ENCODE assay signal across 1 cellular context in the genomic region with DNA sequence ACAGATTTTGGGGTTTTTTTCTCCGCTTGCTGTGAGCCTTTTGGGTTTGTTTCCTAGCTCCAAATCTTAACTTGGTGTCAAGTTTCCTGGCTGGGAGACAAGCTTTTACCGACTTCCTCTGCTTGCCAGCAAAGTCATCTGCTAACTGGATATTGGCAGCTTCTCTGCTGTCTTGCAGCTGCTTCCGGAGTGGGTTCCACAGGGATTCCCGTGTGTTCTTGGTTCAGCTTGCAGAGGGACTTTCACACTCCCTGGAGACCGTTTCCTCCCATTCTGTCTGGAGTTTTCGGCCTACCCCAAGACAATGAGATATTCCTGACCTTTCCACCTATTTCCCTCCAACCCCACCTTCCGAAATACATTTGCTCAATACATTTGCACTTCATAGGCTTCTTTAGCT.
A peak's percentile ranks its signal among the peaks of the same experiment; 100 is the strongest.
TF ChIP-seq lines count a peak whose summit lies in the region.

No MANE protein-coding gene starts in this region.

TF ChIP-seq in K562, 482 proteins besides CTCF, POLR2A, EP300 and RAD21 (continued from another document and continues in another):
- TF ChIP-seq, protein P1, sequence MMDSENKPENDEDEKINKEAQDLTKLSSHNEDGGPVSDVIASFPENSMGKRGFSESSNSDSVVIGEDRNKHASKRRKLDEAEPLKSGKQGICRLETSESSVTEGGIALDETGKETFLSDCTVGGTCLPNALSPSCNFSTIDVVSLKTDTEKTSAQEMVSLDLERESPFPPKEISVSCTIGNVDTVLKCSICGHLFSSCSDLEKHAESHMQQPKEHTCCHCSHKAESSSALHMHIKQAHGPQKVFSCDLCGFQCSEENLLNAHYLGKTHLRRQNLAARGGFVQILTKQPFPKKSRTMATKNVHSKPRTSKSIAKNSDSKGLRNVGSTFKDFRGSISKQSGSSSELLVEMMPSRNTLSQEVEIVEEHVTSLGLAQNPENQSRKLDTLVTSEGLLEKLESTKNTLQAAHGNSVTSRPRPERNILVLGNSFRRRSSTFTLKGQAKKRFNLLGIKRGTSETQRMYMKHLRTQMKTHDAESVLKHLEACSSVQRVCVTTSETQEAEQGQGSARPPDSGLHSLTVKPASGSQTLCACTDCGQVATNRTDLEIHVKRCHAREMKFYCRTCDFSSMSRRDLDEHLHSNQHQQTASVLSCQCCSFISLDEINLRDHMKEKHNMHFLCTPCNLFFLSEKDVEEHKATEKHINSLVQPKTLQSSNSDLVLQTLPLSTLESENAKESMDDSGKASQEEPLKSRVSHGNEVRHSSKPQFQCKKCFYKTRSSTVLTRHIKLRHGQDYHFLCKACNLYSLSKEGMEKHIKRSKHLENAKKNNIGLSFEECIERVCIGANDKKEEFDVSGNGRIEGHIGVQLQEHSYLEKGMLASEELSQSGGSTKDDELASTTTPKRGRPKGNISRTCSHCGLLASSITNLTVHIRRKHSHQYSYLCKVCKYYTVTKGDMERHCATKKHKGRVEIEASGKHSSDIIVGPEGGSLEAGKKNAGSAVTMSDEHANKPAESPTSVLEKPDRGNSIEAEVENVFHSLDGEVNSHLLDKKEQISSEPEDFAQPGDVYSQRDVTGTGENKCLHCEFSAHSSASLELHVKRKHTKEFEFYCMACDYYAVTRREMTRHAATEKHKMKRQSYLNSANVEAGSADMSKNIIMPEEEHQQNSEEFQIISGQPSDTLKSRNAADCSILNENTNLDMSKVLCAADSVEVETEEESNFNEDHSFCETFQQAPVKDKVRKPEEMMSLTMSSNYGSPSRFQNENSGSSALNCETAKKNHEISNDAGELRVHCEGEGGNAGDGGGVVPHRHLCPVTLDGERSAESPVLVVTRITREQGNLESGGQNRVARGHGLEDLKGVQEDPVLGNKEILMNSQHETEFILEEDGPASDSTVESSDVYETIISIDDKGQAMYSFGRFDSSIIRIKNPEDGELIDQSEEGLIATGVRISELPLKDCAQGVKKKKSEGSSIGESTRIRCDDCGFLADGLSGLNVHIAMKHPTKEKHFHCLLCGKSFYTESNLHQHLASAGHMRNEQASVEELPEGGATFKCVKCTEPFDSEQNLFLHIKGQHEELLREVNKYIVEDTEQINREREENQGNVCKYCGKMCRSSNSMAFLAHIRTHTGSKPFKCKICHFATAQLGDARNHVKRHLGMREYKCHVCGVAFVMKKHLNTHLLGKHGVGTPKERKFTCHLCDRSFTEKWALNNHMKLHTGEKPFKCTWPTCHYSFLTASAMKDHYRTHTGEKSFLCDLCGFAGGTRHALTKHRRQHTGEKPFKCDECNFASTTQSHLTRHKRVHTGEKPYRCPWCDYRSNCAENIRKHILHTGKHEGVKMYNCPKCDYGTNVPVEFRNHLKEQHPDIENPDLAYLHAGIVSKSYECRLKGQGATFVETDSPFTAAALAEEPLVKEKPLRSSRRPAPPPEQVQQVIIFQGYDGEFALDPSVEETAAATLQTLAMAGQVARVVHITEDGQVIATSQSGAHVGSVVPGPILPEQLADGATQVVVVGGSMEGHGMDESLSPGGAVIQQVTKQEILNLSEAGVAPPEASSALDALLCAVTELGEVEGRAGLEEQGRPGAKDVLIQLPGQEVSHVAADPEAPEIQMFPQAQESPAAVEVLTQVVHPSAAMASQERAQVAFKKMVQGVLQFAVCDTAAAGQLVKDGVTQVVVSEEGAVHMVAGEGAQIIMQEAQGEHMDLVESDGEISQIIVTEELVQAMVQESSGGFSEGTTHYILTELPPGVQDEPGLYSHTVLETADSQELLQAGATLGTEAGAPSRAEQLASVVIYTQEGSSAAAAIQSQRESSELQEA (IDR thresholded peaks at IDR 0.05; ENCODE audit: low read depth) = no peak
- TF ChIP-seq KDM1A (IDR thresholded peaks at IDR 0.05) = peak in 1 of 2 experiments; percentile 17; a peak in 1 of 4 replicates
- TF ChIP-seq, protein P2, sequence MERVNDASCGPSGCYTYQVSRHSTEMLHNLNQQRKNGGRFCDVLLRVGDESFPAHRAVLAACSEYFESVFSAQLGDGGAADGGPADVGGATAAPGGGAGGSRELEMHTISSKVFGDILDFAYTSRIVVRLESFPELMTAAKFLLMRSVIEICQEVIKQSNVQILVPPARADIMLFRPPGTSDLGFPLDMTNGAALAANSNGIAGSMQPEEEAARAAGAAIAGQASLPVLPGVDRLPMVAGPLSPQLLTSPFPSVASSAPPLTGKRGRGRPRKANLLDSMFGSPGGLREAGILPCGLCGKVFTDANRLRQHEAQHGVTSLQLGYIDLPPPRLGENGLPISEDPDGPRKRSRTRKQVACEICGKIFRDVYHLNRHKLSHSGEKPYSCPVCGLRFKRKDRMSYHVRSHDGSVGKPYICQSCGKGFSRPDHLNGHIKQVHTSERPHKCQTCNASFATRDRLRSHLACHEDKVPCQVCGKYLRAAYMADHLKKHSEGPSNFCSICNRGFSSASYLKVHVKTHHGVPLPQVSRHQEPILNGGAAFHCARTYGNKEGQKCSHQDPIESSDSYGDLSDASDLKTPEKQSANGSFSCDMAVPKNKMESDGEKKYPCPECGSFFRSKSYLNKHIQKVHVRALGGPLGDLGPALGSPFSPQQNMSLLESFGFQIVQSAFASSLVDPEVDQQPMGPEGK (CRISPR knock-in tag; IDR thresholded peaks at IDR 0.05; ENCODE audit: borderline replicate concordance) = no peak
- TF ChIP-seq HDAC2 (IDR thresholded peaks at IDR 0.05) = peak; percentile 34; the same call in 1 of the 2 replicates
- TF ChIP-seq KLF16 (IDR thresholded peaks at IDR 0.05) = peak; percentile 21; the same call in 1 of the 2 replicates
- peak; percentile 31 for TF ChIP-seq BRD9 (IDR thresholded peaks at IDR 0.05; ENCODE audit: low read depth, partially characterized antibody)
- TF ChIP-seq, protein P3, sequence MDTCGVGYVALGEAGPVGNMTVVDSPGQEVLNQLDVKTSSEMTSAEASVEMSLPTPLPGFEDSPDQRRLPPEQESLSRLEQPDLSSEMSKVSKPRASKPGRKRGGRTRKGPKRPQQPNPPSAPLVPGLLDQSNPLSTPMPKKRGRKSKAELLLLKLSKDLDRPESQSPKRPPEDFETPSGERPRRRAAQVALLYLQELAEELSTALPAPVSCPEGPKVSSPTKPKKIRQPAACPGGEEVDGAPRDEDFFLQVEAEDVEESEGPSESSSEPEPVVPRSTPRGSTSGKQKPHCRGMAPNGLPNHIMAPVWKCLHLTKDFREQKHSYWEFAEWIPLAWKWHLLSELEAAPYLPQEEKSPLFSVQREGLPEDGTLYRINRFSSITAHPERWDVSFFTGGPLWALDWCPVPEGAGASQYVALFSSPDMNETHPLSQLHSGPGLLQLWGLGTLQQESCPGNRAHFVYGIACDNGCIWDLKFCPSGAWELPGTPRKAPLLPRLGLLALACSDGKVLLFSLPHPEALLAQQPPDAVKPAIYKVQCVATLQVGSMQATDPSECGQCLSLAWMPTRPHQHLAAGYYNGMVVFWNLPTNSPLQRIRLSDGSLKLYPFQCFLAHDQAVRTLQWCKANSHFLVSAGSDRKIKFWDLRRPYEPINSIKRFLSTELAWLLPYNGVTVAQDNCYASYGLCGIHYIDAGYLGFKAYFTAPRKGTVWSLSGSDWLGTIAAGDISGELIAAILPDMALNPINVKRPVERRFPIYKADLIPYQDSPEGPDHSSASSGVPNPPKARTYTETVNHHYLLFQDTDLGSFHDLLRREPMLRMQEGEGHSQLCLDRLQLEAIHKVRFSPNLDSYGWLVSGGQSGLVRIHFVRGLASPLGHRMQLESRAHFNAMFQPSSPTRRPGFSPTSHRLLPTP (IDR thresholded peaks at IDR 0.05; ENCODE audit: borderline replicate concordance, extremely low read depth, insufficient read length) = no peak
- no peak for TF ChIP-seq ZNF217 (CRISPR knock-in tag; IDR thresholded peaks at IDR 0.05)
- TF ChIP-seq CBX3 (IDR thresholded peaks at IDR 0.05; ENCODE audit: borderline replicate concordance in 1 of 2, low read length in 2 of 2) = peak in 1 of 2 experiments; percentile 31; a peak in 1 of 3 replicates
- no peak for TF ChIP-seq ZNF431 (CRISPR knock-in tag; IDR thresholded peaks at IDR 0.05)
- TF ChIP-seq ZNF512 (tag; IDR thresholded peaks at IDR 0.05) = no peak
- no peak for TF ChIP-seq CBX1 (IDR thresholded peaks at IDR 0.05; ENCODE audit: low read depth)
- TF ChIP-seq ZNF780A (CRISPR knock-in tag; IDR thresholded peaks at IDR 0.05) = no peak
- TF ChIP-seq NFIX (CRISPR knock-in tag; IDR thresholded peaks at IDR 0.05; ENCODE audit: low read depth) = no peak
- TF ChIP-seq THRAP3 (IDR thresholded peaks at IDR 0.05; ENCODE audit: borderline replicate concordance) = no peak
- no peak for TF ChIP-seq NEUROD1 (IDR thresholded peaks at IDR 0.05; ENCODE audit: borderline replicate concordance, low read depth, low read length, partially characterized antibody)
- no peak for TF ChIP-seq ZNF232 (CRISPR knock-in tag; IDR thresholded peaks at IDR 0.05)
- no peak for TF ChIP-seq PHTF2 (CRISPR knock-in tag; IDR thresholded peaks at IDR 0.05)
- no peak for TF ChIP-seq ZC3H4 (CRISPR knock-in tag; IDR thresholded peaks at IDR 0.05; ENCODE audit: borderline replicate concordance)
- no peak for TF ChIP-seq POLR2AphosphoS2 (IDR thresholded peaks at IDR 0.05; ENCODE audit: low read length)
- TF ChIP-seq BHLHE40 (IDR thresholded peaks at IDR 0.05; ENCODE audit: low read length) = 0 out of 2 replicates have a peak, but pooled peaks have one; percentile 11
- TF ChIP-seq HMG20B (CRISPR knock-in tag; IDR thresholded peaks at IDR 0.05) = no peak
- no peak for TF ChIP-seq RBM14 (IDR thresholded peaks at IDR 0.05; ENCODE audit: borderline replicate concordance, insufficient read depth, low read depth, low read length)
- TF ChIP-seq GABPA (tag; conservative IDR thresholded peaks at IDR 0.05; ENCODE audit: low read depth) = peak; percentile 64
- no peak for TF ChIP-seq HDGF (IDR thresholded peaks at IDR 0.05)
- no peak for TF ChIP-seq FOXM1 (IDR thresholded peaks at IDR 0.05; ENCODE audit: low read depth)
- TF ChIP-seq FOXM1 (CRISPR knock-in tag; IDR thresholded peaks at IDR 0.05; ENCODE audit: low read depth) = no peak
- TF ChIP-seq SIN3B (IDR thresholded peaks at IDR 0.05; ENCODE audit: low read depth) = no peak
- 0 out of 4 replicates have a peak, but pooled peaks of 1 of the 2 experiments have one; percentile 34 for TF ChIP-seq UBTF (IDR thresholded peaks at IDR 0.05; ENCODE audit: borderline replicate concordance in 1 of 2, low read depth in 2 of 2, low read length in 2 of 2)
- TF ChIP-seq JUNB (CRISPR knock-in tag; conservative IDR thresholded peaks at IDR 0.05) = no peak
- TF ChIP-seq TFAP4 (CRISPR knock-in tag; IDR thresholded peaks at IDR 0.05; ENCODE audit: borderline replicate concordance) = peak; percentile 63
- no peak for TF ChIP-seq POLR2AphosphoS5 (IDR thresholded peaks at IDR 0.05; ENCODE audit: control insufficient read depth, insufficient read depth, low read depth, low read length)
- TF ChIP-seq ZNF384 (IDR thresholded peaks at IDR 0.05; ENCODE audit: low read depth, low read length) = peak; percentile 10; the same call in 1 of the 2 replicates
- TF ChIP-seq ELF1 (tag; IDR thresholded peaks at IDR 0.05) = peak; percentile 63
- no peak for TF ChIP-seq ZNF121 (CRISPR knock-in tag; conservative IDR thresholded peaks at IDR 0.05)
- TF ChIP-seq SPI1 (IDR thresholded peaks at IDR 0.05; ENCODE audit: borderline replicate concordance, low read depth, low read length) = peak; percentile 79
- no peak for TF ChIP-seq MBD2 (IDR thresholded peaks at IDR 0.05; ENCODE audit: borderline replicate concordance, low read depth)
- no peak for TF ChIP-seq ZNF133 (CRISPR knock-in tag; IDR thresholded peaks at IDR 0.05)
- TF ChIP-seq XRCC5 (IDR thresholded peaks at IDR 0.05; ENCODE audit: low read depth, low read length) = 0 out of 2 replicates have a peak, but pooled peaks have one; percentile 66
- TF ChIP-seq PPARD (CRISPR knock-in tag; IDR thresholded peaks at IDR 0.05) = no peak
- TF ChIP-seq ZBTB5 (IDR thresholded peaks at IDR 0.05) = no peak
